9 cellular contexts compared by ENCODE assay signal in genomic region chr4:150217192-150217591, GRCh38.
DNase-seq lines count a peak whose midpoint lies in the region; ATAC-seq, FAIRE-seq and TF ChIP-seq lines count a peak whose summit lies in the region.
"Had no signal": no experiment of that assay in that cellular context is flagged by ENCODE, and none has a peak within 500 bp of the region (broad histone marks: within the 10 kb centered on the region; RNA-seq: fewer than 3 reads in every experiment).

No MANE protein-coding gene starts in this region.

- intact Hi-C loops in ascending aorta (cut with DNase I), result no loop called here
- intact Hi-C loops in posterior vena cava (cut with DNase I), result loop anchor here in 1 of 2 donors (10.0 kb wide), 1 partner anchor 142 kb away; the partner anchor contains the start of gene DCLK2

- no peaks in the 10 kb centered on the region for H3K36me3 ChIP-seq in ascending aorta
- no peaks in the 10 kb centered on the region for H3K36me3 ChIP-seq in keratinocyte (ENCODE audit: control insufficient read depth in 2 of 2, extremely low read depth in 1 of 2, insufficient read depth in 2 of 2, low read length in 2 of 2)

- DNase-seq in AG08395 (ENCODE audit: low spot score) (peak; percentile 52), ascending aorta (ENCODE audit: low spot score in 2 of 2) (no peak), keratinocyte (ENCODE audit: low read depth, low spot score) (no peak), NOMO-1 treated with dmso at 0.1 percent for 144 hours (lab: John Stamatoyannopoulos, UW; ENCODE audit: unreplicated experiment) (no peak), posterior vena cava (ENCODE audit: low spot score) (no peak)
- DNase-seq: activated T-cell treated with anti-CD3 and anti-CD28 coated beads for 4 hours had no signal

- dilution Hi-C loops in keratinocyte (cut with MboI; ENCODE audit: extremely low pct_ligation_motif_present, low sequenced_read_pairs), result loop anchor here (25.0 kb wide), 1 partner anchor 205 kb away; no protein-coding TSS in a partner anchor

- TF ChIP-seq CTCF in ascending aorta (IDR thresholded peaks at IDR 0.05) (peak in 2 of 3 experiments; percentile 10 to 45), keratinocyte (optimal IDR thresholded peaks at IDR 0.05 in 1 of 3, IDR thresholded peaks at IDR 0.05 in 1 of 3, conservative IDR thresholded peaks at IDR 0.05 in 1 of 3; ENCODE audit: extremely low read depth in 1 of 3, insufficient read depth in 2 of 3, low read length in 3 of 3) (peak; percentile 43 to 57 (median 51))

- no peak overlapping the region for H3K27ac ChIP-seq in ascending aorta
- no peak overlapping the region for H3K27ac ChIP-seq in keratinocyte (ENCODE audit: control insufficient read depth, insufficient read depth, low read length)

- H3K9me1 ChIP-seq in keratinocyte (ENCODE audit: control insufficient read depth, extremely low read depth, insufficient read depth, low read length), result no peaks in the 10 kb centered on the region

- ATAC-seq in HG03565 (IDR thresholded peaks at IDR 0.05; ENCODE audit: unreplicated experiment) (no peak), GM21423 (IDR thresholded peaks at IDR 0.05; ENCODE audit: unreplicated experiment) (no peak)

- H3K4me3 ChIP-seq in ascending aorta, result no peak overlapping the region
- H3K4me3 ChIP-seq in keratinocyte (ENCODE audit: control insufficient read depth in 2 of 3, extremely low read depth in 1 of 3, insufficient read depth in 2 of 3, low read depth in 1 of 3, low read length in 3 of 3), result no peak overlapping the region

- H4K20me1 ChIP-seq in keratinocyte (ENCODE audit: control insufficient read depth, extremely low read depth, insufficient read depth, low read length), result no peaks in the 10 kb centered on the region

- TF ChIP-seq EP300 in Ishikawa (IDR thresholded peaks at IDR 0.05; ENCODE audit: borderline replicate concordance), result no peak

- no peak overlapping the region for H3K9ac ChIP-seq in keratinocyte (ENCODE audit: control insufficient read depth, extremely low read depth, insufficient read depth, low read length)

- H3K4me2 ChIP-seq in keratinocyte (ENCODE audit: control insufficient read depth, extremely low read depth, insufficient read depth, low read depth, low read length), result no peak overlapping the region

- H3K27me3 ChIP-seq in ascending aorta, result no peaks in the 10 kb centered on the region
- no peaks in the 10 kb centered on the region for H3K27me3 ChIP-seq in keratinocyte (ENCODE audit: control insufficient read depth, extremely low read depth, insufficient read depth, low read length)

- TF ChIP-seq RAD21 in Ishikawa (IDR thresholded peaks at IDR 0.05; ENCODE audit: low read depth), result peak; percentile 48

- H3K4me1 ChIP-seq in ascending aorta, result peaks cover 0 to 6% of the 10 kb centered on the region in 2 donors
- H3K4me1 ChIP-seq in keratinocyte (ENCODE audit: control insufficient read depth, extremely low read depth, insufficient read depth, low read length), result peaks cover 19% of the 10 kb centered on the region

- FAIRE-seq in keratinocyte (lab: Jason Lieb, UNC), result peak; percentile 70

- H3K9me3 ChIP-seq in ascending aorta, result no peaks in the 10 kb centered on the region
- H3K9me3 ChIP-seq in keratinocyte (ENCODE audit: control insufficient read depth, low read depth, low read length), result no peaks in the 10 kb centered on the region

- H2AFZ ChIP-seq in keratinocyte (ENCODE audit: control insufficient read depth, low read length), result peak overlapping the region; percentile 3

- H3K79me2 ChIP-seq in keratinocyte (ENCODE audit: control insufficient read depth, insufficient read depth, low read length), result no peaks in the 10 kb centered on the region

TF ChIP-seq in Ishikawa, 13 proteins besides CTCF, POLR2A, EP300 and RAD21:
- no peak for TF ChIP-seq ZBTB7A (IDR thresholded peaks at IDR 0.05; ENCODE audit: low read depth)
- TF ChIP-seq EGR1 (IDR thresholded peaks at IDR 0.05), result no peak
- no peak for TF ChIP-seq YY1 (IDR thresholded peaks at IDR 0.05; ENCODE audit: low read depth)
- TF ChIP-seq REST (IDR thresholded peaks at IDR 0.05; ENCODE audit: low read depth), result no peak
- no peak for TF ChIP-seq USF1 (IDR thresholded peaks at IDR 0.05)
- TF ChIP-seq FOXM1 (IDR thresholded peaks at IDR 0.05; ENCODE audit: borderline replicate concordance, low read depth), result no peak
